In genomic region chr16:68843482-68844210, GRCh38 we compare ENCODE assay signal across 1 cellular context.
TF ChIP-seq lines count a peak whose summit lies in the region.

Gene TANGO6, plus strand, starts transcription at chr16:68843531. Its CDS starts 87 bp downstream, at chr16:68843618.

TF ChIP-seq in HepG2, 621 proteins besides CTCF, POLR2A, EP300 and RAD21 (continued from another document and continues in another):
- TF ChIP-seq ZBTB40 (IDR thresholded peaks at IDR 0.05) (no peak), ZBTB40 (CRISPR knock-in tag; IDR thresholded peaks at IDR 0.05) (peak; percentile 89), ZNF687 (CRISPR knock-in tag; IDR thresholded peaks at IDR 0.05) (peak; percentile 94), CREBL2 (CRISPR knock-in tag; IDR thresholded peaks at IDR 0.05; ENCODE audit: borderline replicate concordance) (0 out of 2 replicates have a peak, but pooled peaks have one; percentile 63), SKI (IDR thresholded peaks at IDR 0.05; ENCODE audit: partially characterized antibody) (no peak), FOXP4 (CRISPR knock-in tag; IDR thresholded peaks at IDR 0.05) (no peak; the same call in 1 of the 2 replicates), ZNF275 (CRISPR knock-in tag; IDR thresholded peaks at IDR 0.05; ENCODE audit: borderline replicate concordance) (peak; percentile 65; the same call in 1 of the 2 replicates), MAZ (IDR thresholded peaks at IDR 0.05; ENCODE audit: borderline replicate concordance, low read depth, low read length) (peak; percentile 62; the same call in 1 of the 2 replicates), MAZ (CRISPR knock-in tag; IDR thresholded peaks at IDR 0.05; ENCODE audit: low read depth) (peak; percentile 82), HDAC6 (IDR thresholded peaks at IDR 0.05; ENCODE audit: low read depth, low read length) (no peak), ZBTB37 (CRISPR knock-in tag; IDR thresholded peaks at IDR 0.05) (no peak), SMARCC2 (IDR thresholded peaks at IDR 0.05) (no peak), WIZ (CRISPR knock-in tag; IDR thresholded peaks at IDR 0.05) (peak; percentile 94), ZBTB44 (CRISPR knock-in tag; IDR thresholded peaks at IDR 0.05) (no peak; the same call in 1 of the 2 replicates), ZEB1 (IDR thresholded peaks at IDR 0.05; ENCODE audit: insufficient replicate concordance, low read depth) (no peak), REPIN1 (CRISPR knock-in tag; IDR thresholded peaks at IDR 0.05; ENCODE audit: borderline replicate concordance, low read depth) (no peak; the same call in 1 of the 2 replicates), ZBTB43 (CRISPR knock-in tag; conservative IDR thresholded peaks at IDR 0.05) (peak; percentile 82; the same call in 1 of the 2 replicates), ATF7 (IDR thresholded peaks at IDR 0.05) (no peak), ATF7 (CRISPR knock-in tag; IDR thresholded peaks at IDR 0.05) (no peak), U2AF1 (optimal IDR thresholded peaks at IDR 0.05; ENCODE audit: low read depth, low read length) (no peak), PCBP2 (optimal IDR thresholded peaks at IDR 0.05; ENCODE audit: low read depth, low read length, poor library complexity, severe bottlenecking) (no peak), ZNF570 (CRISPR knock-in tag; IDR thresholded peaks at IDR 0.05; ENCODE audit: borderline replicate concordance) (0 out of 2 replicates have a peak, but pooled peaks have one; percentile 50), ZNF839 (CRISPR knock-in tag; IDR thresholded peaks at IDR 0.05; ENCODE audit: borderline replicate concordance) (peak; percentile 80; the same call in 1 of the 2 replicates), ZMYM2 (CRISPR knock-in tag; IDR thresholded peaks at IDR 0.05) (no peak), CEBPB (IDR thresholded peaks at IDR 0.05; ENCODE audit: borderline replicate concordance, low read depth, low read length) (no peak), ZNF354B (CRISPR knock-in tag; IDR thresholded peaks at IDR 0.05) (no peak), FOSL1 (CRISPR knock-in tag; IDR thresholded peaks at IDR 0.05; ENCODE audit: borderline replicate concordance) (no peak), RXRA (CRISPR knock-in tag; IDR thresholded peaks at IDR 0.05) (peak; percentile 77), MYPOP (CRISPR knock-in tag; IDR thresholded peaks at IDR 0.05) (peak; percentile 92), PRMT3 (CRISPR knock-in tag; IDR thresholded peaks at IDR 0.05; ENCODE audit: borderline replicate concordance, low read depth) (no peak)
